In genomic region chr15:41494190-41494921, GRCh38 we compare ENCODE assay signal across 8 cellular contexts. TPM values are rescaled to one million over a fixed set of nuclear protein-coding genes. Genes with fewer than 3 reads are reported as not detected.
A peak's percentile ranks its signal among the peaks of the same experiment; 100 is the strongest.
DNase-seq lines count a peak whose midpoint lies in the region; ATAC-seq and TF ChIP-seq lines count a peak whose summit lies in the region.

No MANE protein-coding gene starts in this region.

- intact Hi-C loops in activated T-helper 2 cell treated with anti-CD3 and anti-CD28 coated beads, Interferon-gamma antibody, Interleukin-2, Interleukin-4, amounts not matched to agents 10 μg/mL and 5 μg/mL and 100 μg/mL, durations not matched to agents 14 hours and 24 hours and 36 hours (cut with micrococcal nuclease) = loop anchor here (2.0 to 5.0 kb wide), 4 partner anchors 18 to 778 kb away; partner anchors contain the start of genes GANC, LTK, TMEM87A and VPS39

- H3F3A ChIP-seq in Loucy (ENCODE audit: low read depth) = no peaks in the 10 kb centered on the region

- no peaks in the 10 kb centered on the region for H3K79me2 ChIP-seq in Loucy (ENCODE audit: insufficient read depth, low read length)

- H3K4me3 ChIP-seq in Loucy (ENCODE audit: low read length, poor library complexity, severe bottlenecking) (peak overlapping the region; percentile 87), iPS-15b (ENCODE audit: low read depth, low read length) (peak overlapping the region; percentile 49)

- peak; percentile 60 for DNase-seq in GM10248 (ENCODE audit: extremely low spot score)
- DNase-seq in activated T-helper 2 cell treated with anti-CD3 and anti-CD28 coated beads, Interferon-gamma antibody, Interleukin-2, Interleukin-4, amounts not matched to agents 10 μg/mL and 5 μg/mL and 100 μg/mL, durations not matched to agents 14 hours and 24 hours and 36 hours (ENCODE audit: low spot score) = no peak
- DNase-seq in stimulated activated CD4-positive, alpha-beta T cell treated with anti-CD3 and anti-CD28 coated beads, Interleukin-12 subunit alpha, Interleukin-12 subunit beta, amount 100 ng/mL, for 4 hours = peak; percentile 35
- no peak for DNase-seq in KG1 (lab: John Stamatoyannopoulos, UW)
- DNase-seq in OCI-M1 (lab: John Stamatoyannopoulos, UW) = no peak

- H4K20me1 ChIP-seq in Loucy (ENCODE audit: insufficient read depth, low read length, poor library complexity, severe bottlenecking) = no peaks in the 10 kb centered on the region

- peak overlapping the region; percentile 28 for H3K9ac ChIP-seq in Loucy (ENCODE audit: low read depth, low read length, poor library complexity, severe bottlenecking)
- no peak overlapping the region for H3K9ac ChIP-seq in iPS-15b (ENCODE audit: low read depth, low read length)

- peak overlapping the region; percentile 69 for H3K4me3 Mint-ChIP-seq in activated T-helper 2 cell treated with anti-CD3 and anti-CD28 coated beads, Interferon-gamma antibody, Interleukin-2, Interleukin-4, amounts not matched to agents 10 μg/mL and 5 μg/mL and 100 μg/mL, durations not matched to agents 14 hours and 24 hours and 36 hours (ENCODE audit: low read depth)

- TF ChIP-seq CTCF in GM10248 (IDR thresholded peaks at IDR 0.05; ENCODE audit: control extremely low read depth, extremely low read depth, low read depth, missing control alignments) = no peak
- no peak for TF ChIP-seq CTCF in Loucy (conservative IDR thresholded peaks at IDR 0.05; ENCODE audit: low read length)

- ATAC-seq in GM21825 (IDR thresholded peaks at IDR 0.05; ENCODE audit: unreplicated experiment) = peak; percentile 10

- POLR2A ChIA-PET in GM10248 (lab: Yijun Ruan, JAX) = interaction anchor here (0.6 to 0.9 kb wide), 3 partner anchors 10 to 102 kb away, joined by 4 to 6 read pairs (median 5); no protein-coding TSS in a partner anchor

- peaks cover 3% of the 10 kb centered on the region for H3K36me3 Mint-ChIP-seq in activated T-helper 2 cell treated with anti-CD3 and anti-CD28 coated beads, Interferon-gamma antibody, Interleukin-2, Interleukin-4, amounts not matched to agents 10 μg/mL and 5 μg/mL and 100 μg/mL, durations not matched to agents 14 hours and 24 hours and 36 hours (ENCODE audit: low read depth)

- CTCF ChIA-PET in GM10248 (lab: Yijun Ruan, JAX) = interaction anchor here (1.2 to 3.2 kb wide), 2 partner anchors 11 to 28 kb away, joined by 3 to 10 read pairs; no protein-coding TSS in a partner anchor

- H3K36me3 ChIP-seq in Loucy (ENCODE audit: insufficient read depth, low read length) (no peaks in the 10 kb centered on the region), iPS-15b (ENCODE audit: control insufficient read depth, insufficient read depth, low read length) (no peaks in the 10 kb centered on the region)

- no peaks in the 10 kb centered on the region for H3K27me3 ChIP-seq in Loucy (ENCODE audit: insufficient read depth, low read length, poor library complexity, severe bottlenecking)
- H3K27me3 ChIP-seq in iPS-15b (ENCODE audit: control insufficient read depth, insufficient read depth, low read length) = peaks cover 86% of the 10 kb centered on the region

- peaks cover 22% of the 10 kb centered on the region for H3K4me1 Mint-ChIP-seq in activated T-helper 2 cell treated with anti-CD3 and anti-CD28 coated beads, Interferon-gamma antibody, Interleukin-2, Interleukin-4, amounts not matched to agents 10 μg/mL and 5 μg/mL and 100 μg/mL, durations not matched to agents 14 hours and 24 hours and 36 hours (ENCODE audit: low read depth)

- H3K4me2 ChIP-seq in Loucy (ENCODE audit: low read depth, low read length, poor library complexity, severe bottlenecking) = peak overlapping the region; percentile 70

- H3K4me1 ChIP-seq in Loucy (ENCODE audit: insufficient read depth, low read length, poor library complexity, severe bottlenecking) = peaks cover 18% of the 10 kb centered on the region
- peaks cover 4% of the 10 kb centered on the region for H3K4me1 ChIP-seq in iPS-15b (ENCODE audit: control insufficient read depth, insufficient read depth, low read length)

- H3K9me2 ChIP-seq in Loucy (replicated peaks; ENCODE audit: low read depth, low read length) = no peaks in the 10 kb centered on the region

- H2AFZ ChIP-seq in Loucy (ENCODE audit: low read length) = peak overlapping the region; percentile 67

- H3K27me3 Mint-ChIP-seq in activated T-helper 2 cell treated with anti-CD3 and anti-CD28 coated beads, Interferon-gamma antibody, Interleukin-2, Interleukin-4, amounts not matched to agents 10 μg/mL and 5 μg/mL and 100 μg/mL, durations not matched to agents 14 hours and 24 hours and 36 hours (ENCODE audit: low read depth) = peaks cover 31% of the 10 kb centered on the region

- no peak overlapping the region for H3K27ac Mint-ChIP-seq in activated T-helper 2 cell treated with anti-CD3 and anti-CD28 coated beads, Interferon-gamma antibody, Interleukin-2, Interleukin-4, amounts not matched to agents 10 μg/mL and 5 μg/mL and 100 μg/mL, durations not matched to agents 14 hours and 24 hours and 36 hours

- H3K9me3 Mint-ChIP-seq in activated T-helper 2 cell treated with anti-CD3 and anti-CD28 coated beads, Interferon-gamma antibody, Interleukin-2, Interleukin-4, amounts not matched to agents 10 μg/mL and 5 μg/mL and 100 μg/mL, durations not matched to agents 14 hours and 24 hours and 36 hours = peaks cover 4% of the 10 kb centered on the region

- H3K9me3 ChIP-seq in Loucy (ENCODE audit: insufficient read depth, low read depth, low read length) (no peaks in the 10 kb centered on the region), iPS-15b (ENCODE audit: control insufficient read depth, insufficient read depth, low read length) (no peaks in the 10 kb centered on the region)

RNA-seq across cellular contexts. Expression of gene ITPKA, which starts 0.7 kb away (rescaled TPM):
- 4.7 and 5.7 TPM in 2 replicates for total RNA-seq in activated T-helper 2 cell treated with anti-CD3 and anti-CD28 coated beads, Interferon-gamma antibody, Interleukin-2, Interleukin-4, amounts not matched to agents 10 μg/mL and 5 μg/mL and 100 μg/mL, durations not matched to agents 14 hours and 24 hours and 36 hours

RNA-seq across cellular contexts. Expression of gene LTK, which starts 19.3 kb away (rescaled TPM):
- 0.18 and 0.25 TPM in 2 replicates for total RNA-seq in activated T-helper 2 cell treated with anti-CD3 and anti-CD28 coated beads, Interferon-gamma antibody, Interleukin-2, Interleukin-4, amounts not matched to agents 10 μg/mL and 5 μg/mL and 100 μg/mL, durations not matched to agents 14 hours and 24 hours and 36 hours

RNA-seq across cellular contexts. Expression of gene RPAP1, which starts 49.7 kb away (rescaled TPM):
- 60.1 and 66.6 TPM in 2 replicates for total RNA-seq in activated T-helper 2 cell treated with anti-CD3 and anti-CD28 coated beads, Interferon-gamma antibody, Interleukin-2, Interleukin-4, amounts not matched to agents 10 μg/mL and 5 μg/mL and 100 μg/mL, durations not matched to agents 14 hours and 24 hours and 36 hours

Comparison
In these comparisons a context has a peak if more than half of its experiments do, and no peak if none do; other contexts are left out.
1. DNase-seq: peak in GM10248 (single experiment) and stimulated activated CD4-positive, alpha-beta T cell treated with anti-CD3 and anti-CD28 coated beads, Interleukin-12 subunit alpha, Interleukin-12 subunit beta, amount 100 ng/mL, for 4 hours (single experiment); none in activated T-helper 2 cell treated with anti-CD3 and anti-CD28 coated beads, Interferon-gamma antibody, Interleukin-2, Interleukin-4, amounts not matched to agents 10 μg/mL and 5 μg/mL and 100 μg/mL, durations not matched to agents 14 hours and 24 hours and 36 hours (single experiment), KG1 (single experiment) and OCI-M1 (single experiment).